ENCODE assay signal across 14 cellular contexts in genomic region chr14:70789961-70790360, GRCh38.
"Had no signal": no experiment of that assay in that cellular context is flagged by ENCODE, and none has a peak within 500 bp of the region (broad histone marks: within the 10 kb centered on the region; RNA-seq: fewer than 3 reads in every experiment).

No MANE protein-coding gene starts in this region.

- H3K9me3 Mint-ChIP-seq: activated naive CD4-positive, alpha-beta T cell treated with anti-CD3 and anti-CD28 coated beads for 36 hours; activated naive CD8-positive, alpha-beta T cell treated with anti-CD3 and anti-CD28 coated beads, Interleukin-2, amount 50 U/mL, for 24 hours; natural killer cell; stimulated activated naive B cell treated with anti-CD40 and anti-IgM and Interleukin-4, amounts not matched to agents 10 μg/mL and 1 μg/mL and 100 μg/mL, for 72 hours had no signal

- H3K4me1 Mint-ChIP-seq: activated naive CD8-positive, alpha-beta T cell treated with anti-CD3 and anti-CD28 coated beads, Interleukin-2, amount 50 U/mL, for 24 hours had no signal

- H3K27ac Mint-ChIP-seq: activated naive CD4-positive, alpha-beta T cell treated with anti-CD3 and anti-CD28 coated beads for 36 hours; activated naive CD8-positive, alpha-beta T cell treated with anti-CD3 and anti-CD28 coated beads, Interleukin-2, amount 50 U/mL, for 24 hours; natural killer cell; stimulated activated naive B cell treated with anti-CD40 and anti-IgM and Interleukin-4, amounts not matched to agents 10 μg/mL and 1 μg/mL and 100 μg/mL, for 72 hours had no signal

- H3K4me3 Mint-ChIP-seq: activated naive CD4-positive, alpha-beta T cell treated with anti-CD3 and anti-CD28 coated beads for 36 hours; activated naive CD8-positive, alpha-beta T cell treated with anti-CD3 and anti-CD28 coated beads, Interleukin-2, amount 50 U/mL, for 24 hours; natural killer cell; stimulated activated naive B cell treated with anti-CD40 and anti-IgM and Interleukin-4, amounts not matched to agents 10 μg/mL and 1 μg/mL and 100 μg/mL, for 72 hours had no signal

- ATAC-seq: activated naive CD8-positive, alpha-beta T cell treated with anti-CD3 and anti-CD28 coated beads, Interleukin-2, amount 50 U/mL, for 24 hours; left ventricle myocardium superior; natural killer cell; stimulated activated naive B cell treated with anti-CD40 and anti-IgM and Interleukin-4, amounts not matched to agents 10 μg/mL and 1 μg/mL and 100 μg/mL, for 72 hours had no signal

- H3K9me3 ChIP-seq: ascending aorta, tibial artery, vagina had no signal

- DNase-seq: activated CD4-positive, alpha-beta T cell treated with anti-CD3 and anti-CD28 coated beads for 1 hour; activated CD4-positive, alpha-beta T cell treated with anti-CD3 and anti-CD28 coated beads, Interleukin-2, amount 50 U/mL, for 4 hours; activated naive CD4-positive, alpha-beta T cell treated with anti-CD3 and anti-CD28 coated beads for 36 hours; activated naive CD8-positive, alpha-beta T cell treated with anti-CD3 and anti-CD28 coated beads, Interleukin-2, amount 50 U/mL, for 24 hours; activated T-cell treated with anti-CD3 and anti-CD28 coated beads for 4 hours; hypothalamus; left ventricle myocardium superior; mesenchymal stem cell; natural killer cell; stimulated activated CD4-positive, alpha-beta T cell treated with anti-CD3 and anti-CD28 coated beads, Interleukin-4, amount 100 ng/mL, for 1 hour; stimulated activated naive B cell treated with anti-CD40 and anti-IgM and Interleukin-4, amounts not matched to agents 10 μg/mL and 1 μg/mL and 100 μg/mL, for 72 hours had no signal

- H3K36me3 Mint-ChIP-seq: natural killer cell had no signal

- H3K27me3 Mint-ChIP-seq: activated naive CD8-positive, alpha-beta T cell treated with anti-CD3 and anti-CD28 coated beads, Interleukin-2, amount 50 U/mL, for 24 hours; stimulated activated naive B cell treated with anti-CD40 and anti-IgM and Interleukin-4, amounts not matched to agents 10 μg/mL and 1 μg/mL and 100 μg/mL, for 72 hours had no signal

- H3K4me1 ChIP-seq: ascending aorta, vagina had no signal

- H3K27me3 ChIP-seq: ascending aorta, tibial artery, vagina had no signal

- H3K36me3 ChIP-seq: ascending aorta, vagina had no signal

- H3K27ac ChIP-seq: ascending aorta, tibial artery, vagina had no signal

- H3K4me3 ChIP-seq: ascending aorta, tibial artery, vagina had no signal
